ENCODE assay signal across 6 cellular contexts in genomic region chr7:51369228-51369627, GRCh38. TPM values are rescaled to one million over a fixed set of nuclear protein-coding genes. Genes with fewer than 3 reads are reported as not detected.
"Had no signal": no experiment of that assay in that cellular context is flagged by ENCODE, and none has a peak within 500 bp of the region (broad histone marks: within the 10 kb centered on the region; RNA-seq: fewer than 3 reads in every experiment).

No MANE protein-coding gene starts in this region.

RNA-seq across cellular contexts. Expression of gene COBL, which starts 52.6 kb away (rescaled TPM):
- total RNA-seq: activated B cell treated with CpG ODN at 0.5 μM for 24 hours; activated CD4-positive, alpha-beta memory T cell treated with anti-CD3 and anti-CD28 coated beads for 36 hours; activated naive CD4-positive, alpha-beta T cell treated with anti-CD3 and anti-CD28 coated beads for 36 hours; activated naive CD4-positive, alpha-beta T cell treated with anti-CD3 and anti-CD28 coated beads, Interleukin-2, amount 50 U/mL, for 72 hours; activated T-helper 1 cell treated with anti-CD3 and anti-CD28 coated beads, Interleukin-12 subunit alpha, Interleukin-12 subunit beta, Interleukin-2, Interleukin-4 antibody, amounts not matched to agents 30 ng/mL and 10 ng/mL and 1 ng/mL, durations not matched to agents 14 hours and 24 hours and 36 hours; OCI-LY7 had no signal
